In the genomic region with DNA sequence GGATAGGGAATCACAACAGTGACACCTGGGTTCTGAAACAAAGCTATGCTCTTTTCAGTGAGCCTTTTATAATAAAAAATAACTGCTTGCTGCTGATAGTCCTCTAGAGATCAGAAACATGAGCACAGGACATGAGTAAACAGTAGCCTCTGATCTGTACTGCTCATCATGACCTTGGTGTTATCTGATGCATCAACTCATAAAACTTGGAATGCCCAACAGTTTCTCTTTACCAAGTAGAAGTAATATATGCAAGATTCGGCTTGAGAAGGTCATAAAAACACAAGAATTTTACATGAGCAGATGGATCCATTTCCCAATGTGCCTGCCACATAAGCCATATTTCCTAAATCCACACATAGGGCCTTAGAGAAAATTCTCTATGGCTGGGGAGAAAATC, we compare ENCODE assay signal across 1 cellular context.
TF ChIP-seq lines count a peak whose summit lies in the region.

No MANE protein-coding gene starts in this region.

TF ChIP-seq in HEK293, 187 proteins besides CTCF, POLR2A, EP300 and RAD21 (continued from another document):
- TF ChIP-seq, protein P1, sequence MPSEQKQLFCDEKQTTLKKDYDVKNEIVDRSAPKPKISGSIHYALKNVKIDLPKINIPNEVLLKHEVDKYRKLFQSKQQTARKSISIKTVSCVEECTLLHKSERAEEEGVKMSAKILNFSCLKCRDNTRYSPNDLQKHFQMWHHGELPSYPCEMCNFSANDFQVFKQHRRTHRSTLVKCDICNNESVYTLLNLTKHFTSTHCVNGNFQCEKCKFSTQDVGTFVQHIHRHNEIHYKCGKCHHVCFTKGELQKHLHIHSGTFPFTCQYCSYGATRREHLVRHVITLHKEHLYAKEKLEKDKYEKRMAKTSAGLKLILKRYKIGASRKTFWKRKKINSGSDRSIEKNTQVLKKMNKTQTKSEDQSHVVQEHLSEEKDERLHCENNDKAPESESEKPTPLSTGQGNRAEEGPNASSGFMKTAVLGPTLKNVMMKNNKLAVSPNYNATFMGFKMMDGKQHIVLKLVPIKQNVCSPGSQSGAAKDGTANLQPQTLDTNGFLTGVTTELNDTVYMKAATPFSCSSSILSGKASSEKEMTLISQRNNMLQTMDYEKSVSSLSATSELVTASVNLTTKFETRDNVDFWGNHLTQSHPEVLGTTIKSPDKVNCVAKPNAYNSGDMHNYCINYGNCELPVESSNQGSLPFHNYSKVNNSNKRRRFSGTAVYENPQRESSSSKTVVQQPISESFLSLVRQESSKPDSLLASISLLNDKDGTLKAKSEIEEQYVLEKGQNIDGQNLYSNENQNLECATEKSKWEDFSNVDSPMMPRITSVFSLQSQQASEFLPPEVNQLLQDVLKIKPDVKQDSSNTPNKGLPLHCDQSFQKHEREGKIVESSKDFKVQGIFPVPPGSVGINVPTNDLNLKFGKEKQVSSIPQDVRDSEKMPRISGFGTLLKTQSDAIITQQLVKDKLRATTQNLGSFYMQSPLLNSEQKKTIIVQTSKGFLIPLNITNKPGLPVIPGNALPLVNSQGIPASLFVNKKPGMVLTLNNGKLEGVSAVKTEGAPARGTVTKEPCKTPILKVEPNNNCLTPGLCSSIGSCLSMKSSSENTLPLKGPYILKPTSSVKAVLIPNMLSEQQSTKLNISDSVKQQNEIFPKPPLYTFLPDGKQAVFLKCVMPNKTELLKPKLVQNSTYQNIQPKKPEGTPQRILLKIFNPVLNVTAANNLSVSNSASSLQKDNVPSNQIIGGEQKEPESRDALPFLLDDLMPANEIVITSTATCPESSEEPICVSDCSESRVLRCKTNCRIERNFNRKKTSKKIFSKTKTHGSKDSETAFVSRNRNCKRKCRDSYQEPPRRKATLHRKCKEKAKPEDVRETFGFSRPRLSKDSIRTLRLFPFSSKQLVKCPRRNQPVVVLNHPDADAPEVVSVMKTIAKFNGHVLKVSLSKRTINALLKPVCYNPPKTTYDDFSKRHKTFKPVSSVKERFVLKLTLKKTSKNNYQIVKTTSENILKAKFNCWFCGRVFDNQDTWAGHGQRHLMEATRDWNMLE (tag by site-specific recombination; conservative IDR thresholded peaks at IDR 0.05; ENCODE audit: low read depth): no peak
